In genomic region chr10:127977368-127978009, GRCh38 we compare ENCODE assay signal across 9 cellular contexts.
A peak's percentile ranks its signal among the peaks of the same experiment; 100 is the strongest.
DNase-seq lines count a peak whose midpoint lies in the region; ATAC-seq and TF ChIP-seq lines count a peak whose summit lies in the region.
"Had no signal": no experiment of that assay in that cellular context is flagged by ENCODE, and none has a peak within 500 bp of the region (broad histone marks: within the 10 kb centered on the region; RNA-seq: fewer than 3 reads in every experiment).

No MANE protein-coding gene starts in this region.

- no peaks in the 10 kb centered on the region for H3K9me3 Mint-ChIP-seq in natural killer cell treated with Interleukin-12 subunit alpha and Interleukin-12 subunit beta and Interleukin-15 and Interleukin-18, amount 100 ng/mL, for 72 hours
- peaks cover 14% of the 10 kb centered on the region for H3K9me3 Mint-ChIP-seq in activated T-helper 2 cell treated with anti-CD3 and anti-CD28 coated beads, Interferon-gamma antibody, Interleukin-2, Interleukin-4, amounts not matched to agents 10 μg/mL and 5 μg/mL and 100 μg/mL, durations not matched to agents 14 hours and 24 hours and 36 hours

- peaks cover 15% of the 10 kb centered on the region for H3F3A ChIP-seq in SK-N-SH (replicated peaks; ENCODE audit: insufficient read depth)

- H3K9me2 ChIP-seq in SK-N-SH: no peaks in the 10 kb centered on the region

- POLR2A ChIA-PET in SK-N-SH (lab: Yijun Ruan, JAX): no interaction called here

- peak overlapping the region; percentile 63; the same call in 1 of the 2 replicates for H3K9ac ChIP-seq in SK-N-SH

- peak; percentile 45 to 52; a peak in 2 of 4 replicates for TF ChIP-seq EP300 in SK-N-SH (IDR thresholded peaks at IDR 0.05; ENCODE audit: borderline replicate concordance in 1 of 2, low read depth in 1 of 2, low read length in 1 of 2)

- peaks cover 22 to 28% of the 10 kb centered on the region in 2 experiments; a peak in 3 of 4 replicates for H3K4me1 ChIP-seq in SK-N-SH (ENCODE audit: control insufficient read depth in 1 of 2, insufficient read depth in 2 of 2, low read depth in 1 of 2, low read length in 1 of 2)

- peak overlapping the region; percentile 59 for H3K4me3 Mint-ChIP-seq in natural killer cell treated with Interleukin-12 subunit alpha and Interleukin-12 subunit beta and Interleukin-15 and Interleukin-18, amount 100 ng/mL, for 72 hours
- no peak overlapping the region for H3K4me3 Mint-ChIP-seq in activated T-helper 2 cell treated with anti-CD3 and anti-CD28 coated beads, Interferon-gamma antibody, Interleukin-2, Interleukin-4, amounts not matched to agents 10 μg/mL and 5 μg/mL and 100 μg/mL, durations not matched to agents 14 hours and 24 hours and 36 hours (ENCODE audit: low read depth)

- no peaks in the 10 kb centered on the region for H3K9me3 ChIP-seq in SK-N-SH

- peak overlapping the region; percentile 64; the same call in 1 of the 2 replicates for H2AFZ ChIP-seq in SK-N-SH (ENCODE audit: low read depth)

- peaks cover 0 to 16% of the 10 kb centered on the region in 2 donors for H3K27me3 Mint-ChIP-seq in natural killer cell treated with Interleukin-12 subunit alpha and Interleukin-12 subunit beta and Interleukin-15 and Interleukin-18, amount 100 ng/mL, for 72 hours
- peaks cover 26% of the 10 kb centered on the region for H3K27me3 Mint-ChIP-seq in activated T-helper 2 cell treated with anti-CD3 and anti-CD28 coated beads, Interferon-gamma antibody, Interleukin-2, Interleukin-4, amounts not matched to agents 10 μg/mL and 5 μg/mL and 100 μg/mL, durations not matched to agents 14 hours and 24 hours and 36 hours (ENCODE audit: low read depth)

- H3K36me3 Mint-ChIP-seq in natural killer cell treated with Interleukin-12 subunit alpha and Interleukin-12 subunit beta and Interleukin-15 and Interleukin-18, amount 100 ng/mL, for 72 hours: no peaks in the 10 kb centered on the region
- H3K36me3 Mint-ChIP-seq in activated T-helper 2 cell treated with anti-CD3 and anti-CD28 coated beads, Interferon-gamma antibody, Interleukin-2, Interleukin-4, amounts not matched to agents 10 μg/mL and 5 μg/mL and 100 μg/mL, durations not matched to agents 14 hours and 24 hours and 36 hours (ENCODE audit: low read depth): no peaks in the 10 kb centered on the region

- peak overlapping the region; percentile 72 to 82 for H3K27ac ChIP-seq in SK-N-SH (ENCODE audit: low read depth in 2 of 2, low read length in 1 of 2)

- H3K79me2 ChIP-seq in SK-N-SH (ENCODE audit: insufficient read depth): no peaks in the 10 kb centered on the region

- H3K4me3 ChIP-seq in SK-N-SH (ENCODE audit: low read depth in 2 of 2, low read length in 1 of 2): 0 out of 4 replicates have a peak overlapping the region, but pooled peaks of 1 of the 2 experiments have one; percentile 28

- no peak for TF ChIP-seq RAD21 in SK-N-SH (IDR thresholded peaks at IDR 0.05; ENCODE audit: low read length)

- H3K27ac Mint-ChIP-seq in natural killer cell treated with Interleukin-12 subunit alpha and Interleukin-12 subunit beta and Interleukin-15 and Interleukin-18, amount 100 ng/mL, for 72 hours: peak overlapping the region; percentile 50 to 91
- no peak overlapping the region for H3K27ac Mint-ChIP-seq in activated T-helper 2 cell treated with anti-CD3 and anti-CD28 coated beads, Interferon-gamma antibody, Interleukin-2, Interleukin-4, amounts not matched to agents 10 μg/mL and 5 μg/mL and 100 μg/mL, durations not matched to agents 14 hours and 24 hours and 36 hours

- ATAC-seq in natural killer cell treated with Interleukin-12 subunit alpha and Interleukin-12 subunit beta and Interleukin-15 and Interleukin-18, amount 100 ng/mL, for 72 hours: peak; percentile 90 to 92
- no peak for ATAC-seq in GM18517 (IDR thresholded peaks at IDR 0.05; ENCODE audit: unreplicated experiment)

- DNase-seq in AG08395 (ENCODE audit: low spot score) (peak; percentile 91), SK-N-SH (peak; percentile 72), fibroblast of gingiva (ENCODE audit: low read depth) (peak; percentile 57), NCI-H510A treated with DMSO at 0.1 percent for 48 hours (lab: John Stamatoyannopoulos, UW) (no peak), cerebellar nuclear complex (lab: John Stamatoyannopoulos, UW) (no peak)
- peak; percentile 83 for DNase-seq in natural killer cell treated with Interleukin-12 subunit alpha and Interleukin-12 subunit beta and Interleukin-15 and Interleukin-18, amount 100 ng/mL, for 72 hours (ENCODE audit: low spot score)
- DNase-seq in activated T-helper 2 cell treated with anti-CD3 and anti-CD28 coated beads, Interferon-gamma antibody, Interleukin-2, Interleukin-4, amounts not matched to agents 10 μg/mL and 5 μg/mL and 100 μg/mL, durations not matched to agents 14 hours and 24 hours and 36 hours (ENCODE audit: low spot score): no peak
- DNase-seq: DND-41 had no signal

- H3K27me3 ChIP-seq in SK-N-SH (ENCODE audit: insufficient read depth): no peaks in the 10 kb centered on the region

- CTCF ChIA-PET in SK-N-SH (lab: Yijun Ruan, JAX): interaction anchor here (0.8 to 12.4 kb wide), 6 partner anchors 8 to 92 kb away, joined by 3 to 124 read pairs (median 4); partner anchors contain the start of gene PTPRE

- no peaks in the 10 kb centered on the region for H4K20me1 ChIP-seq in SK-N-SH (ENCODE audit: insufficient read depth)

- 26% methylated on average over 12 of the region's 12 CpGs for WGBS in SK-N-SH (ENCODE audit: low lambda C conversion rate)

- peaks cover 17 to 45% of the 10 kb centered on the region in 2 donors for H3K4me1 Mint-ChIP-seq in natural killer cell treated with Interleukin-12 subunit alpha and Interleukin-12 subunit beta and Interleukin-15 and Interleukin-18, amount 100 ng/mL, for 72 hours (ENCODE audit: low read depth in 2 of 2)
- H3K4me1 Mint-ChIP-seq in activated T-helper 2 cell treated with anti-CD3 and anti-CD28 coated beads, Interferon-gamma antibody, Interleukin-2, Interleukin-4, amounts not matched to agents 10 μg/mL and 5 μg/mL and 100 μg/mL, durations not matched to agents 14 hours and 24 hours and 36 hours (ENCODE audit: low read depth): peaks cover 9% of the 10 kb centered on the region

- intact Hi-C loops in activated T-helper 2 cell treated with anti-CD3 and anti-CD28 coated beads, Interferon-gamma antibody, Interleukin-2, Interleukin-4, amounts not matched to agents 10 μg/mL and 5 μg/mL and 100 μg/mL, durations not matched to agents 14 hours and 24 hours and 36 hours (cut with micrococcal nuclease): no loop called here

- H3K4me2 ChIP-seq in SK-N-SH: peak overlapping the region; percentile 73

- TF ChIP-seq CTCF in SK-N-SH (IDR thresholded peaks at IDR 0.05): no peak

- no peaks in the 10 kb centered on the region for H3K36me3 ChIP-seq in SK-N-SH (replicated peaks in 1 of 2; ENCODE audit: control insufficient read depth in 1 of 2, insufficient read depth in 2 of 2, low read length in 1 of 2)

TF ChIP-seq in SK-N-SH, 30 proteins besides CTCF, POLR2A, EP300 and RAD21 (continues in another document):
- TF ChIP-seq FOSL2 (IDR thresholded peaks at IDR 0.05; ENCODE audit: borderline replicate concordance, low read depth) (no peak), YY1 (IDR thresholded peaks at IDR 0.05; ENCODE audit: low read depth) (no peak), TCF12 (IDR thresholded peaks at IDR 0.05) (peak; percentile 60), ELF1 (IDR thresholded peaks at IDR 0.05) (no peak), CHD2 (IDR thresholded peaks at IDR 0.05; ENCODE audit: low read length, partially characterized antibody) (no peak), NFIC (IDR thresholded peaks at IDR 0.05; ENCODE audit: borderline replicate concordance) (no peak; the same call in 1 of the 2 replicates), EZH2phosphoT487 (IDR thresholded peaks at IDR 0.05; ENCODE audit: borderline replicate concordance, low read depth) (no peak), USF1 (IDR thresholded peaks at IDR 0.05; ENCODE audit: borderline replicate concordance, low read depth) (no peak), SMC3 (IDR thresholded peaks at IDR 0.05; ENCODE audit: low read depth, low read length) (no peak), MEF2A (IDR thresholded peaks at IDR 0.05; ENCODE audit: borderline replicate concordance, low read depth) (no peak), FOXM1 (IDR thresholded peaks at IDR 0.05; ENCODE audit: low read depth) (no peak)
- TF ChIP-seq, protein P1, sequence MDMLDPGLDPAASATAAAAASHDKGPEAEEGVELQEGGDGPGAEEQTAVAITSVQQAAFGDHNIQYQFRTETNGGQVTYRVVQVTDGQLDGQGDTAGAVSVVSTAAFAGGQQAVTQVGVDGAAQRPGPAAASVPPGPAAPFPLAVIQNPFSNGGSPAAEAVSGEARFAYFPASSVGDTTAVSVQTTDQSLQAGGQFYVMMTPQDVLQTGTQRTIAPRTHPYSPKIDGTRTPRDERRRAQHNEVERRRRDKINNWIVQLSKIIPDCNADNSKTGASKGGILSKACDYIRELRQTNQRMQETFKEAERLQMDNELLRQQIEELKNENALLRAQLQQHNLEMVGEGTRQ (IDR thresholded peaks at IDR 0.05; ENCODE audit: borderline replicate concordance, low read depth, low read length): no peak
- TF ChIP-seq, protein P2, sequence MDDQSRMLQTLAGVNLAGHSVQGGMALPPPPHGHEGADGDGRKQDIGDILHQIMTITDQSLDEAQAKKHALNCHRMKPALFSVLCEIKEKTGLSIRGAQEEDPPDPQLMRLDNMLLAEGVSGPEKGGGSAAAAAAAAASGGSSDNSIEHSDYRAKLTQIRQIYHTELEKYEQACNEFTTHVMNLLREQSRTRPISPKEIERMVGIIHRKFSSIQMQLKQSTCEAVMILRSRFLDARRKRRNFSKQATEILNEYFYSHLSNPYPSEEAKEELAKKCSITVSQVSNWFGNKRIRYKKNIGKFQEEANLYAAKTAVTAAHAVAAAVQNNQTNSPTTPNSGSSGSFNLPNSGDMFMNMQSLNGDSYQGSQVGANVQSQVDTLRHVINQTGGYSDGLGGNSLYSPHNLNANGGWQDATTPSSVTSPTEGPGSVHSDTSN (IDR thresholded peaks at IDR 0.05): peak; percentile 56

Comparison
In these comparisons a context has a peak if more than half of its experiments do, and no peak if none do; other contexts are left out.
1. DNase-seq: peak in AG08395 (single experiment), SK-N-SH (single experiment), fibroblast of gingiva (single experiment) and natural killer cell treated with Interleukin-12 subunit alpha and Interleukin-12 subunit beta and Interleukin-15 and Interleukin-18, amount 100 ng/mL, for 72 hours (single experiment); none in NCI-H510A treated with DMSO at 0.1 percent for 48 hours (single experiment), cerebellar nuclear complex (0 of 2) and activated T-helper 2 cell treated with anti-CD3 and anti-CD28 coated beads, Interferon-gamma antibody, Interleukin-2, Interleukin-4, amounts not matched to agents 10 μg/mL and 5 μg/mL and 100 μg/mL, durations not matched to agents 14 hours and 24 hours and 36 hours (single experiment).